Comparison of ENCODE assay signal across 1 cellular context in genomic region chr1:172885411-172885810, GRCh38.
TF ChIP-seq lines count a peak whose summit lies in the region.

No MANE protein-coding gene starts in this region.

TF ChIP-seq in GM23338, 12 proteins besides CTCF, POLR2A, EP300 and RAD21 (continued from another document):
- TF ChIP-seq ZNF462 (CRISPR knock-in tag; IDR thresholded peaks at IDR 0.05) (no peak), EZH2phosphoT487 (IDR thresholded peaks at IDR 0.05; ENCODE audit: unreplicated experiment) (no peak), STAT1 (IDR thresholded peaks at IDR 0.05; ENCODE audit: unreplicated experiment) (no peak), EZH2 (IDR thresholded peaks at IDR 0.05; ENCODE audit: low read depth, unreplicated experiment) (no peak), POLR2AphosphoS5 (IDR thresholded peaks at IDR 0.05; ENCODE audit: low read depth) (no peak), NANOG (IDR thresholded peaks at IDR 0.05; ENCODE audit: borderline replicate concordance) (no peak), REST (IDR thresholded peaks at IDR 0.05; ENCODE audit: unreplicated experiment) (no peak)
